In the genomic region with DNA sequence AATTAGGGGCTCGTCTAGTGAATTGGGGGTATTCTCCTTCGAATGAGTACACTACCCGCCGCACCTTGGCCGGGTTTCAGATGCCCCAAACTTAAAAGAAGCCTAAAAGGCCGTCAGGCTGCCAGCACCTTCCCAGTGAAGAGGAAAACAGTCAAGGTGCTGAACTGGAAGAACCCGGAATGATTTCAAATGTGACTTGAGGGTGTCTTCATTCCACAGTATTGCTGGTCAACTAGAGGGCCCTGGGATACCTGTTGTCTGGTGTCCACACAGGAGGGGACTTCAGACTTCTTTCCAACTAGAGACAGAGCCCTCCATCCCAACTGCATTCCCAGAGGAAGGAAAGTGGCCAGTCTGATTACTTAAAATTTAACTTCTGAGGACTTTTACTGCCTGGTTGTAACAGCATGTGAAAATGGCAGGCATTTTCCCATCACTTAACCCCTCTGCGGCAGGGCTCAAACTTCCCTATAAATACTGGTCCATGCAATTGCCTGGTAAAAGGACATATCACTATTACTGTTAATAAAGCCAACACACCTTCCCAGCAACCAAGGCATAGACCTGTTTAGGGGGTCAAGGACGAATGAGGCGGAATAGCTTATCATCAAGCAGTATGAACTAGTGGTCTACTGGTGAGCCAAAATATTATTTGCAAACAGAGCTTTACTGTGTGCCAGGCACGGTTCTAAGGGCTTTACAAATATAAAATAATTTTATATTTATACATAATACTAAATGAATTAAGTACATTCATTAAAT, we compare ENCODE assay signal across 8 cellular contexts. TPM values are rescaled to one million over a fixed set of nuclear protein-coding genes. Genes with fewer than 3 reads are reported as not detected.
A peak's percentile ranks its signal among the peaks of the same experiment; 100 is the strongest.
DNase-seq lines count a peak whose midpoint lies in the region; ATAC-seq and TF ChIP-seq lines count a peak whose summit lies in the region.

No MANE protein-coding gene starts in this region.

- H3K9me2 ChIP-seq in neural cell (ENCODE audit: insufficient read depth, low read length): no peaks in the 10 kb centered on the region

- peak overlapping the region; percentile 95 for H3K27ac ChIP-seq in CD4-positive, CD25-positive, alpha-beta regulatory T cell (ENCODE audit: insufficient read depth, low read length, poor library complexity, severe bottlenecking)
- H3K27ac ChIP-seq in ectodermal cell (ENCODE audit: insufficient read depth, low read depth, low read length, poor library complexity, severe bottlenecking): no peak overlapping the region
- peak overlapping the region; percentile 20 for H3K27ac ChIP-seq in neural cell (ENCODE audit: low read length)

- peaks cover 2% of the 10 kb centered on the region for H3K27me3 Mint-ChIP-seq in CD4-positive, CD25-positive, alpha-beta regulatory T cell

- peaks cover 11% of the 10 kb centered on the region for H3K36me3 ChIP-seq in CD4-positive, CD25-positive, alpha-beta regulatory T cell (ENCODE audit: control insufficient read depth, insufficient read depth, low read length)
- H3K36me3 ChIP-seq in ectodermal cell (ENCODE audit: control insufficient read depth, insufficient read depth, low read length) (no peaks in the 10 kb centered on the region), neural cell (ENCODE audit: insufficient read depth, low read length) (no peaks in the 10 kb centered on the region)

- no peaks in the 10 kb centered on the region for H3K79me2 ChIP-seq in neural cell (replicated peaks; ENCODE audit: insufficient read depth, low read length)

- TF ChIP-seq CTCF in neural cell (IDR thresholded peaks at IDR 0.05; ENCODE audit: poor library complexity, severe bottlenecking): no peak

- H3K4me3 ChIP-seq in CD4-positive, CD25-positive, alpha-beta regulatory T cell (ENCODE audit: low read depth, low read length): peak overlapping the region; percentile 69
- H3K4me3 ChIP-seq in ectodermal cell (ENCODE audit: insufficient read depth, low read depth, low read length) (peak overlapping the region; percentile 89), neural cell (ENCODE audit: low read length) (peak overlapping the region; percentile 99)

- H3K4me1 Mint-ChIP-seq in CD4-positive, CD25-positive, alpha-beta regulatory T cell: peaks cover 9 to 45% (median 21%) of the 10 kb centered on the region in 4 donors

- H3K27ac Mint-ChIP-seq in CD4-positive, CD25-positive, alpha-beta regulatory T cell: peak overlapping the region; percentile 97 to 99 (median 99)

- H3K4me3 Mint-ChIP-seq in CD4-positive, CD25-positive, alpha-beta regulatory T cell: peak overlapping the region; percentile 97 to 100 (median 98)

- 37% methylated on average over 10 of the region's 11 CpGs for WGBS in ectodermal cell, 2 experiments

- H2AFZ ChIP-seq in neural cell (ENCODE audit: low read depth, low read length): peak overlapping the region; percentile 88

- no peaks in the 10 kb centered on the region for H3K27me3 ChIP-seq in CD4-positive, CD25-positive, alpha-beta regulatory T cell (ENCODE audit: control insufficient read depth, insufficient read depth, low read length)
- H3K27me3 ChIP-seq in ectodermal cell (ENCODE audit: control insufficient read depth, insufficient read depth, low read length, poor library complexity, severe bottlenecking): peaks cover 21% of the 10 kb centered on the region
- H3K27me3 ChIP-seq in neural cell (ENCODE audit: insufficient read depth, low read depth, low read length): no peaks in the 10 kb centered on the region

- peak overlapping the region; percentile 76 for H3K4me2 ChIP-seq in neural cell (ENCODE audit: low read length)

- no peak for ATAC-seq in CD4-positive, CD25-positive, alpha-beta regulatory T cell (ENCODE audit: low read depth in 2 of 2)
- ATAC-seq in GM21737 (IDR thresholded peaks at IDR 0.05; ENCODE audit: unreplicated experiment): no peak

- H3K9me3 ChIP-seq in CD4-positive, CD25-positive, alpha-beta regulatory T cell (ENCODE audit: control insufficient read depth in 2 of 2, low read length in 2 of 2): no peaks in the 10 kb centered on the region
- H3K9me3 ChIP-seq in ectodermal cell (ENCODE audit: control insufficient read depth, low read length) (no peaks in the 10 kb centered on the region), neural cell (ENCODE audit: low read length) (no peaks in the 10 kb centered on the region)

- no peak for TF ChIP-seq RAD21 in neural cell (conservative IDR thresholded peaks at IDR 0.05)

- peaks cover 0 to 4% (median 0%) of the 10 kb centered on the region in 7 donors for H3K9me3 Mint-ChIP-seq in CD4-positive, CD25-positive, alpha-beta regulatory T cell

- DNase-seq in CD4-positive, CD25-positive, alpha-beta regulatory T cell: no peak
- DNase-seq in NCI-H748 treated with DMSO at 0.1 percent for 48 hours (lab: John Stamatoyannopoulos, UW) (peak; percentile 5), activated gamma-delta T cell (lab: John Stamatoyannopoulos, UW) (no peak), NCI-H1092 (lab: John Stamatoyannopoulos, UW) (no peak), SIG-M5 (lab: John Stamatoyannopoulos, UW) (no peak)

- H3F3A ChIP-seq in neural cell (ENCODE audit: insufficient read depth, low read length, poor library complexity, severe bottlenecking): no peaks in the 10 kb centered on the region

- TF ChIP-seq EP300 in neural cell (conservative IDR thresholded peaks at IDR 0.05; ENCODE audit: poor library complexity, severe bottlenecking): no peak

- H3K36me3 Mint-ChIP-seq in CD4-positive, CD25-positive, alpha-beta regulatory T cell: peaks cover 18% of the 10 kb centered on the region

- H3K9ac ChIP-seq in neural cell (ENCODE audit: low read length): peak overlapping the region; percentile 77

- peaks cover 46% of the 10 kb centered on the region for H3K4me1 ChIP-seq in CD4-positive, CD25-positive, alpha-beta regulatory T cell (ENCODE audit: control insufficient read depth, insufficient read depth, low read length, poor library complexity, severe bottlenecking)
- peaks cover 4% of the 10 kb centered on the region for H3K4me1 ChIP-seq in ectodermal cell (ENCODE audit: control insufficient read depth, insufficient read depth, low read length)

- no peaks in the 10 kb centered on the region for H4K20me1 ChIP-seq in neural cell (ENCODE audit: insufficient read depth)

TF ChIP-seq in neural cell, 6 proteins besides CTCF, POLR2A, EP300 and RAD21:
- TF ChIP-seq MXI1 (conservative IDR thresholded peaks at IDR 0.05; ENCODE audit: poor library complexity, severe bottlenecking): no peak
- TF ChIP-seq EZH2 (IDR thresholded peaks at IDR 0.05; ENCODE audit: borderline replicate concordance, insufficient read depth, low read length, poor library complexity, severe bottlenecking): no peak
- no peak for TF ChIP-seq POLR2AphosphoS5 (IDR thresholded peaks at IDR 0.05)
- no peak for TF ChIP-seq SMC3 (conservative IDR thresholded peaks at IDR 0.05; ENCODE audit: poor library complexity)
- no peak for TF ChIP-seq TAF1 (IDR thresholded peaks at IDR 0.05; ENCODE audit: low read depth)
- no peak for TF ChIP-seq REST (IDR thresholded peaks at IDR 0.05; ENCODE audit: borderline replicate concordance)

RNA-seq across cellular contexts. Expression of gene SAMHD1, which starts 0.7 kb away (rescaled TPM):
- 723 TPM for total RNA-seq in CD4-positive, CD25-positive, alpha-beta regulatory T cell
- polyA plus RNA-seq in CD4-positive, CD25-positive, alpha-beta regulatory T cell: 100 to 1,000 TPM; 327 to 481 (median 401) TPM
- polyA plus RNA-seq in ectodermal cell (2013, experiment 1 of 4): 12.5 TPM
- polyA plus RNA-seq in ectodermal cell (2013, experiment 2 of 4): 17.1 TPM
- 10.2 TPM for polyA plus RNA-seq in ectodermal cell (2013, experiment 3 of 4)
- 12.7 TPM for polyA plus RNA-seq in ectodermal cell (2013, experiment 4 of 4)
- 19.7 and 22.2 TPM in 2 replicates for polyA plus RNA-seq in neural cell
- 34.6 and 42.4 TPM in 2 replicates for polyA minus RNA-seq in neural cell

Comparison
In these comparisons a context has a peak if more than half of its experiments do, and no peak if none do; other contexts are left out.
1. RNA of gene SAMHD1, which starts 0.7 kb away (polyA plus RNA-seq): 327 to 481 TPM in CD4-positive, CD25-positive, alpha-beta regulatory T cell; 19.7 to 22.2 TPM in neural cell; every median in the first group is over 10 times any median in the second.
2. Peak in every context shown above with its lines, with median percentiles within 50 percentile points of each other: H3K4me3 ChIP-seq.